In the genomic region with DNA sequence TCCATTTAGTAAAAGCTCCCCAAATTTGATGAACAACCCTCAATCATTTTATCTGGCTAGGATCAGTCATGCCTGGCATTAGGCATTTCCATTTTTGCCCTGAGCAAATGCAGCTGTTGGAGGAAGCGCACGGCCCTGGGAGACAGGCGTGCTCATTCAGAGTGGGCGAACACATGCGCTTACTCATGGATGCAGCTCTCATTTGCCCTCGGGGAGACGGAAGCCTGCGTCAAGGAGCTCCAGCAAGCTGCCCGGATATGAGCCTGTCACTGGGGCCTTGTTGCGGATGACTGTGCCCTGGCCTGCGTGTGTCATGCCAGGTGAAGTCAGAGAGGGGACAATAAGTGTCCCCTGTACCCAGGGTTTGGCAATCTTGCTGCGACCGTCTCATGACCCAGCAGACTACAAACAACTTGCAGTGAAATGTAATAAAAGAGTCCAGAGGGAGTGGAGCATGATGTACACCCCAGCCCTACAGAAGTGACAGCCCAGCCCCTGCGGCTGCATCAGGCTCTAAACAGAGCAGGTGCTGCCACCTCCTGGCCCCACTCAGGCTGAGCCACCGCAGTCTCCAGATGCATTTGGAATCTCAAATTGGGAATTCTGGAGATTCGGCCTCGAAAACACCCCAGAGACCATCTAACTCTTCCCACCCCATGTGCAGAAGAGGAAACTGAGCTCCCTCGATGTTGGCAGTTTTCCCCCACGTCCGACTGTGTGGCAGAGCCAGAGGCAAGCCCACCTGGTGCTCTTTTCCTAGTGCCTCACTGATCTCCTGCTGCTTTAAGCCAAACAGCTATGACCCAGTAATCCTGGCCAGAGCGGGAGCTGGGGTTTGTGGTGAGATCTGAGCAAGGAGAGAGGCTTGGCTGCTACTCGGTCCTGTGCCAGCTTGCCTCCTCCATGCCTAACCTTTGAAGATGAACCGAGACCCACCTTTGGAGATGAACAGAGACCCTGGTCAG, we compare ENCODE assay signal across 8 cellular contexts.
DNase-seq lines count a peak whose midpoint lies in the region; ATAC-seq and TF ChIP-seq lines count a peak whose summit lies in the region.

No MANE protein-coding gene starts in this region.

- peak; percentile 42 for TF ChIP-seq CTCF in upper lobe of right lung (IDR thresholded peaks at IDR 0.05)

- H3K36me3 ChIP-seq in upper lobe of right lung = no peaks in the 10 kb centered on the region

- DNase-seq in SHP77 (lab: John Stamatoyannopoulos, UW) = peak; percentile 25 to 54
- DNase-seq in SHP77 treated with DMSO at 0.1 percent for 48 hours (lab: John Stamatoyannopoulos, UW) = no peak
- peak; percentile 21 for DNase-seq in NCI-H1105 treated with DMSO at 0.1 percent for 48 hours (lab: John Stamatoyannopoulos, UW)
- peak; percentile 35 to 51 for DNase-seq in T47D (ENCODE audit: low read depth in 1 of 2, low spot score in 1 of 2)
- DNase-seq in kidney tubule cell (ENCODE audit: low spot score) = peak; percentile 93
- peak; percentile 67 for DNase-seq in upper lobe of right lung
- no peak for DNase-seq in activated naive CD4-positive, alpha-beta T cell treated with anti-CD3 and anti-CD28 coated beads, Interleukin-2, amount 50 U/mL, for 16 hours
- DNase-seq in effector CD4-positive, alpha-beta T cell = no peak

- in situ Hi-C loops in T47D (cut with HindIII; ENCODE audit: low pct_unique_long_range_greater_than_20kb, low sequenced_read_pairs) = no loop called here

- H3K9me3 ChIP-seq in upper lobe of right lung = no peaks in the 10 kb centered on the region

- H3K27me3 ChIP-seq in upper lobe of right lung = no peaks in the 10 kb centered on the region

- no peak overlapping the region for H3K27ac ChIP-seq in upper lobe of right lung

- intact Hi-C loops in upper lobe of right lung (cut with DNase I) = no loop called here

- no peaks in the 10 kb centered on the region for H3K4me1 ChIP-seq in upper lobe of right lung

- no peak overlapping the region for H3K4me3 ChIP-seq in upper lobe of right lung

- ATAC-seq in upper lobe of right lung = peak; percentile 62

Comparison
In these comparisons a context has a peak if more than half of its experiments do, and no peak if none do; other contexts are left out.
1. DNase-seq: peak in SHP77 (2 of 2), NCI-H1105 treated with DMSO at 0.1 percent for 48 hours (single experiment), T47D (2 of 2), kidney tubule cell (single experiment) and upper lobe of right lung (single experiment); none in SHP77 treated with DMSO at 0.1 percent for 48 hours (single experiment), activated naive CD4-positive, alpha-beta T cell treated with anti-CD3 and anti-CD28 coated beads, Interleukin-2, amount 50 U/mL, for 16 hours (single experiment) and effector CD4-positive, alpha-beta T cell (single experiment).